25 cellular contexts compared by ENCODE assay signal in the genomic region with DNA sequence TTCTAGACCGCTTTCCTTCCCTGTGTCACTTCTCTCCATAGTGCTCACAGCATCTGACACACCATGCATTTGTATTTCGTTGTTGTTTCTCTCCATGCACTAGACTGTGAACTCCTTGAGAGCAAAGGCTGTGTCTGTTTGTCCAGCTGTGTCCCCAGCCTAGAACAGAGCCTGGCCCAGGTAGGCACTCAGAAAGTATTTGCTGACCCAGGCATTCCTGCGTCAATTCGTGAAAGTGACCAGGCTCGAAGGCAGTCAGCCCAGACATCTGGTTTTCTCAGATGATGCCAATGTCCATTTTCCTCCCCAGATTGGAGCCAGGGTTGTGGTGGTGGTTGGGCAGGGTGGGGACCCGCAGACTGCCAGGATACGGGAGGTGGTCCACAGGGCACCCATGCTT.
"Had no signal": no experiment of that assay in that cellular context is flagged by ENCODE, and none has a peak within 500 bp of the region (broad histone marks: within the 10 kb centered on the region; RNA-seq: fewer than 3 reads in every experiment).

No MANE protein-coding gene starts in this region.

- H3K4me3 ChIP-seq: ascending aorta, breast epithelium, cardiac muscle cell, coronary artery, dorsolateral prefrontal cortex had no signal

- H3K27me3 ChIP-seq: ascending aorta, cardiac muscle cell had no signal

- FAIRE-seq: frontal cortex had no signal

- H3K4me1 ChIP-seq: ascending aorta, breast epithelium had no signal

- H3K9me3 ChIP-seq: ascending aorta, breast epithelium had no signal

- H3K27ac ChIP-seq: ascending aorta, breast epithelium, cardiac muscle cell, coronary artery had no signal

- ATAC-seq: activated CD4-positive, alpha-beta T cell treated with anti-CD3 and anti-CD28 coated beads for 36 hours; activated naive CD4-positive, alpha-beta T cell treated with anti-CD3 and anti-CD28 coated beads, Interleukin-2, amount 50 U/mL, for 72 hours; activated T-cell treated with anti-CD3 and anti-CD28 coated beads, Interleukin-2, amount 50 U/mL, for 72 hours; esophagus mucosa had no signal

- DNase-seq: activated CD4-positive, alpha-beta memory T cell treated with anti-CD3 and anti-CD28 coated beads, Interleukin-2, amount 10 ng/mL, durations not matched to agents 7 days and 5 days; activated CD4-positive, alpha-beta T cell treated with anti-CD3 and anti-CD28 coated beads for 36 hours; activated CD4-positive, alpha-beta T cell treated with anti-CD3 and anti-CD28 coated beads, Interleukin-2, amount 10 ng/mL, durations not matched to agents 24 days and 14 days; activated CD4-positive, CD25-positive, alpha-beta regulatory T cell; activated CD4-positive, CD25-positive, alpha-beta regulatory T cell treated with anti-CD3 and anti-CD28 coated beads, Interleukin-2, amount 50 U/mL, for 72 hours; activated CD8-positive, alpha-beta memory T cell treated with anti-CD3 and anti-CD28 coated beads, Interleukin-2, amount 50 U/mL, for 48 hours; activated gamma-delta T cell; activated naive CD4-positive, alpha-beta T cell; activated naive CD4-positive, alpha-beta T cell treated with anti-CD3 and anti-CD28 coated beads, Interleukin-2, amount 10 ng/mL, durations not matched to agents 7 days and 5 days; activated naive CD8-positive, alpha-beta T cell treated with anti-CD3 and anti-CD28 coated beads, Interleukin-2, amount 10 ng/mL, durations not matched to agents 7 days and 5 days; activated T-cell treated with anti-CD3 and anti-CD28 coated beads for 4 hours; activated T-cell treated with anti-CD3 and anti-CD28 coated beads, Interleukin-2, amount 50 U/mL, for 24 hours; activated T-cell treated with anti-CD3 and anti-CD28 coated beads, Interleukin-2, amount 50 U/mL, for 72 hours; dorsolateral prefrontal cortex; effector memory CD4-positive, alpha-beta T cell; endodermal cell; foreskin fibroblast; T-helper 2 cell had no signal

- H3K36me3 ChIP-seq: ascending aorta, breast epithelium, cardiac muscle cell had no signal
